ENCODE assay signal across 24 cellular contexts in genomic region chr3:29978036-29978435, GRCh38.
DNase-seq lines count a peak whose midpoint lies in the region; ATAC-seq, FAIRE-seq and TF ChIP-seq lines count a peak whose summit lies in the region.
"Had no signal": no experiment of that assay in that cellular context is flagged by ENCODE, and none has a peak within 500 bp of the region (broad histone marks: within the 10 kb centered on the region; RNA-seq: fewer than 3 reads in every experiment).

No MANE protein-coding gene starts in this region.

- H3K27ac Mint-ChIP-seq in HFFc6 (no peak overlapping the region), astrocyte (ENCODE audit: unreplicated experiment) (peak overlapping the region; percentile 67), T-helper 17 cell (no peak overlapping the region)
- H3K27ac Mint-ChIP-seq: CD4-positive, alpha-beta memory T cell had no signal

- H3K27ac ChIP-seq in astrocyte (ENCODE audit: low read depth, low read length) = no peak overlapping the region
- H3K27ac ChIP-seq: A549, BLaER1 had no signal

- H3K9me3 Mint-ChIP-seq in HFFc6 = peaks cover 11% of the 10 kb centered on the region
- peaks cover 16% of the 10 kb centered on the region for H3K9me3 Mint-ChIP-seq in astrocyte (ENCODE audit: unreplicated experiment)

- no peak overlapping the region for H2AFZ ChIP-seq in astrocyte (ENCODE audit: low read depth, low read length)

- H3K36me3 Mint-ChIP-seq in HFFc6 (ENCODE audit: low read depth) (peaks cover 29% of the 10 kb centered on the region), astrocyte (ENCODE audit: low read depth, unreplicated experiment) (peaks cover 9% of the 10 kb centered on the region), T-helper 17 cell (ENCODE audit: low read depth) (no peaks in the 10 kb centered on the region)
- H3K36me3 Mint-ChIP-seq: CD4-positive, alpha-beta memory T cell had no signal

- H3K36me3 ChIP-seq in astrocyte (ENCODE audit: insufficient read depth, low read length) = no peaks in the 10 kb centered on the region
- H3K36me3 ChIP-seq: BLaER1, HAP-1 had no signal

- H3K79me2 ChIP-seq in astrocyte (ENCODE audit: insufficient read depth, low read length) = no peaks in the 10 kb centered on the region

- DNase-seq in HFFc6 (peak; percentile 3), astrocyte (ENCODE audit: low read depth) (peak; percentile 16), renal cortical epithelial cell (ENCODE audit: low read depth) (peak; percentile 18), T1000 (lab: John Stamatoyannopoulos, UW) (no peak), T-helper 17 cell (no peak)
- DNase-seq in activated CD4-positive, alpha-beta T cell treated with anti-CD3 and anti-CD28 coated beads for 4 hours = no peak
- DNase-seq: CD4-positive, alpha-beta memory T cell; DMS53; KBM-7; MV-4-11; NCI-H1694 treated with DMSO at 0.1 percent for 48 hours; NCI-H2107; NCI-H226; NCI-H524; NCI-H82; OCI-M1; SIG-M5 had no signal

- no peaks in the 10 kb centered on the region for H4K20me1 ChIP-seq in astrocyte (ENCODE audit: insufficient read depth, low read length)
- H4K20me1 ChIP-seq: BLaER1 had no signal

- H3K4me3 Mint-ChIP-seq in HFFc6 (no peak overlapping the region), astrocyte (ENCODE audit: unreplicated experiment) (no peak overlapping the region), T-helper 17 cell (no peak overlapping the region)
- H3K4me3 Mint-ChIP-seq: CD4-positive, alpha-beta memory T cell had no signal

- ATAC-seq in esophagus mucosa (peak; percentile 100), T-helper 17 cell (no peak)
- ATAC-seq: A549, HepG2 had no signal

- H3K4me2 ChIP-seq in astrocyte (ENCODE audit: low read length) = no peak overlapping the region
- H3K4me2 ChIP-seq: A549, BLaER1 had no signal

- FAIRE-seq in astrocyte (lab: Jason Lieb, UNC) = no peak
- FAIRE-seq: A549, GM12891, GM19239, HepG2 had no signal

- H3K4me1 Mint-ChIP-seq in HFFc6 (ENCODE audit: low read depth) (peaks cover 9% of the 10 kb centered on the region), astrocyte (ENCODE audit: low read depth, unreplicated experiment) (peaks cover 13% of the 10 kb centered on the region), T-helper 17 cell (no peaks in the 10 kb centered on the region)
- H3K4me1 Mint-ChIP-seq: CD4-positive, alpha-beta memory T cell had no signal

- TF ChIP-seq CTCF in HFFc6 (IDR thresholded peaks at IDR 0.05) (no peak), astrocyte (IDR thresholded peaks at IDR 0.05; ENCODE audit: insufficient read depth, low read depth, low read length) (no peak)

- H3K4me3 ChIP-seq in astrocyte (ENCODE audit: insufficient read depth, low read depth, low read length) = no peak overlapping the region
- H3K4me3 ChIP-seq: A549, BLaER1, HAP-1 had no signal

- H3K9me3 ChIP-seq in astrocyte (ENCODE audit: insufficient read depth, low read depth, low read length) (no peaks in the 10 kb centered on the region), T-helper 17 cell (ENCODE audit: control insufficient read depth, low read length, poor library complexity, severe bottlenecking) (no peaks in the 10 kb centered on the region)
- H3K9me3 ChIP-seq: BLaER1, HAP-1 had no signal

- H3K4me1 ChIP-seq in astrocyte (ENCODE audit: insufficient read depth, low read length) = no peaks in the 10 kb centered on the region
- H3K4me1 ChIP-seq: A549, BLaER1 had no signal

- H3K27me3 Mint-ChIP-seq in HFFc6 (ENCODE audit: insufficient read depth) = no peaks in the 10 kb centered on the region
- H3K27me3 Mint-ChIP-seq in astrocyte (ENCODE audit: low read depth, unreplicated experiment) = no peaks in the 10 kb centered on the region
- peaks cover 6% of the 10 kb centered on the region for H3K27me3 Mint-ChIP-seq in T-helper 17 cell

- H3K9ac ChIP-seq in astrocyte (ENCODE audit: low read length) = no peak overlapping the region
- H3K9ac ChIP-seq: BLaER1 had no signal

- no peaks in the 10 kb centered on the region for H3K27me3 ChIP-seq in astrocyte (ENCODE audit: insufficient read depth, low read length)
- H3K27me3 ChIP-seq: BLaER1 had no signal

Comparison
In these comparisons a context has a peak if more than half of its experiments do, and no peak if none do; other contexts are left out.
1. DNase-seq: peak in HFFc6 (single experiment), astrocyte (single experiment) and renal cortical epithelial cell (single experiment); none in activated CD4-positive, alpha-beta T cell treated with anti-CD3 and anti-CD28 coated beads for 4 hours (0 of 2), T1000 (single experiment) and T-helper 17 cell (0 of 3).